ENCODE assay signal across 16 cellular contexts in genomic region chr4:151199496-151200190, GRCh38.
DNase-seq lines count a peak whose midpoint lies in the region; ATAC-seq and TF ChIP-seq lines count a peak whose summit lies in the region.
"Had no signal": no experiment of that assay in that cellular context is flagged by ENCODE, and none has a peak within 500 bp of the region (broad histone marks: within the 10 kb centered on the region; RNA-seq: fewer than 3 reads in every experiment).

No MANE protein-coding gene starts in this region.

- intact Hi-C loops in breast epithelium (cut with DNase I; ENCODE audit: low total_unique reads): no loop called here
- intact Hi-C loops in MCF 10A (cut with micrococcal nuclease): no loop called here
- intact Hi-C loops in left ventricle myocardium superior (cut with micrococcal nuclease): no loop called here

- H3K4me1 ChIP-seq in breast epithelium: no peaks in the 10 kb centered on the region

- H3K9me3 Mint-ChIP-seq in MCF 10A (ENCODE audit: unreplicated experiment): no peaks in the 10 kb centered on the region
- no peaks in the 10 kb centered on the region for H3K9me3 Mint-ChIP-seq in activated naive CD8-positive, alpha-beta T cell treated with anti-CD3 and anti-CD28 coated beads for 36 hours
- no peaks in the 10 kb centered on the region for H3K9me3 Mint-ChIP-seq in activated CD4-positive, alpha-beta T cell treated with anti-CD3 and anti-CD28 coated beads, Interleukin-2, amount 10 ng/mL, durations not matched to agents 7 days and 5 days
- H3K9me3 Mint-ChIP-seq: activated CD8-positive, alpha-beta T cell treated with anti-CD3 and anti-CD28 coated beads for 36 hours; central memory CD8-positive, alpha-beta T cell; naive B cell had no signal

- TF ChIP-seq CTCF in breast epithelium (IDR thresholded peaks at IDR 0.05) (no peak), MCF 10A (IDR thresholded peaks at IDR 0.05; ENCODE audit: unreplicated experiment) (no peak)

- DNase-seq in breast epithelium (ENCODE audit: low spot score in 2 of 2) (no peak), MCF 10A (ENCODE audit: unreplicated experiment) (no peak), left ventricle myocardium superior (peak; percentile 42), nucleus accumbens (lab: John Stamatoyannopoulos, UW) (peak in 53 of 56 donors; percentile 5 to 83 (median 60)), NCI-H2196 (lab: John Stamatoyannopoulos, UW; ENCODE audit: unreplicated experiment) (no peak), NCI-H128 (lab: John Stamatoyannopoulos, UW; ENCODE audit: unreplicated experiment) (no peak)
- no peak for DNase-seq in activated naive CD8-positive, alpha-beta T cell treated with anti-CD3 and anti-CD28 coated beads for 36 hours
- DNase-seq in activated CD4-positive, alpha-beta T cell treated with anti-CD3 and anti-CD28 coated beads, Interleukin-2, amount 10 ng/mL, durations not matched to agents 7 days and 5 days: no peak
- DNase-seq: 8988T; activated CD8-positive, alpha-beta T cell treated with anti-CD3 and anti-CD28 coated beads for 36 hours; Caco-2; naive B cell; NCI-H1417 treated with DMSO at 0.1 percent for 48 hours; NCI-H526 had no signal

- H3K27ac Mint-ChIP-seq in MCF 10A (ENCODE audit: low read depth, unreplicated experiment): no peak overlapping the region
- H3K27ac Mint-ChIP-seq in activated naive CD8-positive, alpha-beta T cell treated with anti-CD3 and anti-CD28 coated beads for 36 hours: no peak overlapping the region
- no peak overlapping the region for H3K27ac Mint-ChIP-seq in activated CD4-positive, alpha-beta T cell treated with anti-CD3 and anti-CD28 coated beads, Interleukin-2, amount 10 ng/mL, durations not matched to agents 7 days and 5 days
- H3K27ac Mint-ChIP-seq: activated CD8-positive, alpha-beta T cell treated with anti-CD3 and anti-CD28 coated beads for 36 hours; naive B cell had no signal

- no peaks in the 10 kb centered on the region for H3K9me3 ChIP-seq in breast epithelium
- H3K9me3 ChIP-seq: Caco-2 had no signal

- no peak overlapping the region for H3K4me3 ChIP-seq in breast epithelium

- POLR2A ChIA-PET in MCF 10A (lab: Yijun Ruan, JAX): interaction anchor here (0.6 to 1.5 kb wide), 2 partner anchors 19 to 62 kb away, joined by 3 read pairs; no protein-coding TSS in a partner anchor
- POLR2A ChIA-PET in activated CD4-positive, alpha-beta T cell treated with anti-CD3 and anti-CD28 coated beads, Interleukin-2, amount 10 ng/mL, durations not matched to agents 7 days and 5 days (lab: Charles Lee): no interaction called here

- BruUV-seq in MCF 10A (replicated peaks; lab: Mats Ljungman, UMichigan): no TSS peak

- peak overlapping the region; percentile 52 to 80 for H3K27ac ChIP-seq in breast epithelium
- H3K27ac ChIP-seq: RWPE1 had no signal

- no peak for TF ChIP-seq POLR2A in breast epithelium (IDR thresholded peaks at IDR 0.05)

- H3K36me3 ChIP-seq in breast epithelium: no peaks in the 10 kb centered on the region

- CTCF ChIA-PET in MCF 10A (lab: Yijun Ruan, JAX): no interaction called here
- CTCF ChIA-PET in activated CD4-positive, alpha-beta T cell treated with anti-CD3 and anti-CD28 coated beads, Interleukin-2, amount 10 ng/mL, durations not matched to agents 7 days and 5 days (lab: Charles Lee): no interaction called here

- H3K4me3 Mint-ChIP-seq in MCF 10A (ENCODE audit: unreplicated experiment): no peak overlapping the region
- H3K4me3 Mint-ChIP-seq in activated naive CD8-positive, alpha-beta T cell treated with anti-CD3 and anti-CD28 coated beads for 36 hours: no peak overlapping the region
- H3K4me3 Mint-ChIP-seq in activated CD4-positive, alpha-beta T cell treated with anti-CD3 and anti-CD28 coated beads, Interleukin-2, amount 10 ng/mL, durations not matched to agents 7 days and 5 days: no peak overlapping the region
- H3K4me3 Mint-ChIP-seq: activated CD8-positive, alpha-beta T cell treated with anti-CD3 and anti-CD28 coated beads for 36 hours; central memory CD8-positive, alpha-beta T cell; naive B cell had no signal

- no peaks in the 10 kb centered on the region for H3K27me3 ChIP-seq in breast epithelium

- peak; percentile 73 for ATAC-seq in left ventricle myocardium superior
- ATAC-seq: activated CD8-positive, alpha-beta T cell treated with anti-CD3 and anti-CD28 coated beads for 36 hours had no signal

- H3K4me1 Mint-ChIP-seq in MCF 10A (ENCODE audit: insufficient read depth, unreplicated experiment): peaks cover 20% of the 10 kb centered on the region
- no peaks in the 10 kb centered on the region for H3K4me1 Mint-ChIP-seq in activated naive CD8-positive, alpha-beta T cell treated with anti-CD3 and anti-CD28 coated beads for 36 hours
- no peaks in the 10 kb centered on the region for H3K4me1 Mint-ChIP-seq in activated CD4-positive, alpha-beta T cell treated with anti-CD3 and anti-CD28 coated beads, Interleukin-2, amount 10 ng/mL, durations not matched to agents 7 days and 5 days
- H3K4me1 Mint-ChIP-seq: central memory CD8-positive, alpha-beta T cell; naive B cell had no signal

- no peaks in the 10 kb centered on the region for H3K36me3 Mint-ChIP-seq in MCF 10A (ENCODE audit: insufficient read depth, unreplicated experiment)
- no peaks in the 10 kb centered on the region for H3K36me3 Mint-ChIP-seq in activated naive CD8-positive, alpha-beta T cell treated with anti-CD3 and anti-CD28 coated beads for 36 hours
- H3K36me3 Mint-ChIP-seq in activated CD4-positive, alpha-beta T cell treated with anti-CD3 and anti-CD28 coated beads, Interleukin-2, amount 10 ng/mL, durations not matched to agents 7 days and 5 days (ENCODE audit: low read depth): no peaks in the 10 kb centered on the region
- H3K36me3 Mint-ChIP-seq: naive B cell had no signal

- no peaks in the 10 kb centered on the region for H3K27me3 Mint-ChIP-seq in MCF 10A (ENCODE audit: insufficient read depth, unreplicated experiment)
- H3K27me3 Mint-ChIP-seq in activated naive CD8-positive, alpha-beta T cell treated with anti-CD3 and anti-CD28 coated beads for 36 hours: peaks cover 5% of the 10 kb centered on the region
- H3K27me3 Mint-ChIP-seq in activated CD4-positive, alpha-beta T cell treated with anti-CD3 and anti-CD28 coated beads, Interleukin-2, amount 10 ng/mL, durations not matched to agents 7 days and 5 days: peaks cover 2% of the 10 kb centered on the region
- H3K27me3 Mint-ChIP-seq: activated CD8-positive, alpha-beta T cell treated with anti-CD3 and anti-CD28 coated beads for 36 hours; central memory CD8-positive, alpha-beta T cell had no signal

Comparison
In these comparisons a context has a peak if more than half of its experiments do, and no peak if none do; other contexts are left out.
1. DNase-seq: peak in left ventricle myocardium superior (single experiment) and nucleus accumbens (53 of 56); none in breast epithelium (0 of 2), MCF 10A (single experiment), NCI-H2196 (single experiment), activated naive CD8-positive, alpha-beta T cell treated with anti-CD3 and anti-CD28 coated beads for 36 hours (single experiment), activated CD4-positive, alpha-beta T cell treated with anti-CD3 and anti-CD28 coated beads, Interleukin-2, amount 10 ng/mL, durations not matched to agents 7 days and 5 days (single experiment) and NCI-H128 (single experiment).